Comparison of ENCODE assay signal across 17 cellular contexts in genomic region chr2:99261242-99261641, GRCh38. TPM values are rescaled to one million over a fixed set of nuclear protein-coding genes. Genes with fewer than 3 reads are reported as not detected.
DNase-seq lines count a peak whose midpoint lies in the region; ATAC-seq and TF ChIP-seq lines count a peak whose summit lies in the region.
"Had no signal": no experiment of that assay in that cellular context is flagged by ENCODE, and none has a peak within 500 bp of the region (broad histone marks: within the 10 kb centered on the region; RNA-seq: fewer than 3 reads in every experiment).

No MANE protein-coding gene starts in this region.

- H3K9ac ChIP-seq in mammary epithelial cell (ENCODE audit: insufficient read depth, low read length), result no peak overlapping the region
- H3K9ac ChIP-seq: BLaER1 treated with 17β-estradiol and CSF1 and Interleukin-3, amounts not matched to agents 10 nM and 100 nM had no signal

- CTCF ChIA-PET in mammary epithelial cell (lab: Charles Lee; ENCODE audit: low non-redundant PET) (no interaction called here), MCF 10A (lab: Yijun Ruan, JAX) (interaction anchor here (0.5 to 1.1 kb wide), 3 partner anchors 16 to 724 kb away, joined by 3 to 4 read pairs (median 3); no protein-coding TSS in a partner anchor)

- H3K27ac Mint-ChIP-seq in MCF 10A (ENCODE audit: low read depth, unreplicated experiment) (no peak overlapping the region), memory B cell (peak overlapping the region; percentile 5)
- H3K27ac Mint-ChIP-seq: CD4-positive, CD25-positive, alpha-beta regulatory T cell; HFFc6 had no signal

- no peaks in the 10 kb centered on the region for H3K27me3 Mint-ChIP-seq in MCF 10A (ENCODE audit: insufficient read depth, unreplicated experiment)
- H3K27me3 Mint-ChIP-seq in memory B cell, result no peaks in the 10 kb centered on the region
- H3K27me3 Mint-ChIP-seq: CD4-positive, CD25-positive, alpha-beta regulatory T cell had no signal

- BruUV-seq in mammary epithelial cell (replicated peaks; lab: Mats Ljungman, UMichigan) (no TSS peak), MCF 10A (replicated peaks; lab: Mats Ljungman, UMichigan) (no TSS peak)

- H3K79me2 ChIP-seq in mammary epithelial cell (ENCODE audit: insufficient read depth, low read length), result no peaks in the 10 kb centered on the region

- H3K4me3 Mint-ChIP-seq in MCF 10A (ENCODE audit: unreplicated experiment) (no peak overlapping the region), memory B cell (no peak overlapping the region)
- H3K4me3 Mint-ChIP-seq: CD4-positive, CD25-positive, alpha-beta regulatory T cell; HFFc6 had no signal

- dilution Hi-C loops in mammary epithelial cell (cut with HindIII; ENCODE audit: low sequenced_read_pairs), result no loop called here

- H3K4me2 ChIP-seq in mammary epithelial cell (ENCODE audit: insufficient read depth, low read depth, low read length), result no peak overlapping the region

- H3K27me3 ChIP-seq in mammary epithelial cell (ENCODE audit: insufficient read depth, low read length), result no peaks in the 10 kb centered on the region
- H3K27me3 ChIP-seq: BLaER1 treated with 17β-estradiol and CSF1 and Interleukin-3, amounts not matched to agents 10 nM and 100 nM had no signal

- DNase-seq in mammary epithelial cell (peak; percentile 35), MCF 10A (ENCODE audit: unreplicated experiment) (no peak), memory B cell (ENCODE audit: low spot score in 2 of 2) (no peak), glomerular visceral epithelial cell (ENCODE audit: extremely low spot score) (no peak), posterior vena cava (ENCODE audit: low spot score) (no peak)
- no peak for DNase-seq in stimulated activated CD4-positive, alpha-beta T cell treated with anti-CD3 and anti-CD28 coated beads, Interleukin-4, amount 100 ng/mL, for 24 hours
- DNase-seq: 8988T; AML-193; CD4-positive, CD25-positive, alpha-beta regulatory T cell; DMS53; GF-D8; HCEC 1CT; HFFc6 had no signal

- peak; percentile 64 for ATAC-seq in esophagus mucosa
- ATAC-seq in memory B cell (ENCODE audit: low read depth), result no peak

- intact Hi-C loops in mammary epithelial cell (cut with micrococcal nuclease) (no loop called here), MCF 10A (cut with micrococcal nuclease) (no loop called here), posterior vena cava (cut with DNase I) (no loop called here)

- H3K36me3 Mint-ChIP-seq in MCF 10A (ENCODE audit: insufficient read depth, unreplicated experiment) (no peaks in the 10 kb centered on the region), memory B cell (peaks cover 1% of the 10 kb centered on the region)

- no peaks in the 10 kb centered on the region for H3K36me3 ChIP-seq in mammary epithelial cell (ENCODE audit: insufficient read depth, low read length)

- no peak overlapping the region for H3K27ac ChIP-seq in mammary epithelial cell (ENCODE audit: insufficient read depth, low read depth, low read length)
- H3K27ac ChIP-seq: BLaER1 treated with 17β-estradiol and CSF1 and Interleukin-3, amounts not matched to agents 10 nM and 100 nM; HL-60 had no signal

- POLR2A ChIA-PET in MCF 10A (lab: Yijun Ruan, JAX), result no interaction called here

- in situ Hi-C loops in mammary epithelial cell (cut with MboI; ENCODE audit: low sequenced_read_pairs in 2 of 2), result no loop called here

- H3K4me1 Mint-ChIP-seq in MCF 10A (ENCODE audit: insufficient read depth, unreplicated experiment) (no peaks in the 10 kb centered on the region), memory B cell (no peaks in the 10 kb centered on the region)
- H3K4me1 Mint-ChIP-seq: CD4-positive, CD25-positive, alpha-beta regulatory T cell had no signal

- WGBS in mammary epithelial cell (ENCODE audit: low coverage, missing lambda C conversion rate), result 54% methylated on average over 4 of the region's 4 CpGs

- peaks cover 9% of the 10 kb centered on the region for H3K4me1 ChIP-seq in mammary epithelial cell (ENCODE audit: insufficient read depth, low read length)

- no peaks in the 10 kb centered on the region for H4K20me1 ChIP-seq in mammary epithelial cell (ENCODE audit: insufficient read depth, low read length)
- H4K20me1 ChIP-seq: BLaER1 treated with 17β-estradiol and CSF1 and Interleukin-3, amounts not matched to agents 10 nM and 100 nM had no signal

- H2AFZ ChIP-seq in mammary epithelial cell (ENCODE audit: low read depth, low read length), result no peak overlapping the region

- H3K9me3 Mint-ChIP-seq in MCF 10A (ENCODE audit: unreplicated experiment) (no peaks in the 10 kb centered on the region), memory B cell (no peaks in the 10 kb centered on the region)
- H3K9me3 Mint-ChIP-seq: CD4-positive, CD25-positive, alpha-beta regulatory T cell; HFFc6 had no signal

- H3K4me3 ChIP-seq in mammary epithelial cell (replicated peaks in 1 of 3; ENCODE audit: insufficient read depth in 1 of 3, low read depth in 2 of 3, low read length in 3 of 3), result no peak overlapping the region
- H3K4me3 ChIP-seq: BLaER1 treated with 17β-estradiol and CSF1 and Interleukin-3, amounts not matched to agents 10 nM and 100 nM had no signal

- H3K9me3 ChIP-seq in mammary epithelial cell (replicated peaks; ENCODE audit: insufficient read depth, low read length), result no peaks in the 10 kb centered on the region

- TF ChIP-seq CTCF in mammary epithelial cell (conservative IDR thresholded peaks at IDR 0.05 in 1 of 2, IDR thresholded peaks at IDR 0.05 in 1 of 2; ENCODE audit: extremely low read depth in 1 of 2, insufficient read depth in 1 of 2, low read depth in 1 of 2, low read length in 2 of 2) (no peak), MCF 10A (IDR thresholded peaks at IDR 0.05; ENCODE audit: unreplicated experiment) (no peak)

RNA-seq across cellular contexts. Expression of gene LYG2, which starts 5.8 kb away (rescaled TPM):
- not detected for total RNA-seq in mammary epithelial cell
- 0.48 TPM for polyA plus RNA-seq in mammary epithelial cell
- polyA minus RNA-seq in mammary epithelial cell, result not detected
- total RNA-seq in MCF 10A (2022), result not detected in 2 replicates
- not detected for total RNA-seq in esophagus mucosa
- total RNA-seq in posterior vena cava, result not detected
- total RNA-seq: CD4-positive, CD25-positive, alpha-beta regulatory T cell; H4; HFFc6 had no signal
- polyA plus RNA-seq: CD4-positive, CD25-positive, alpha-beta regulatory T cell had no signal

RNA-seq across cellular contexts. Expression of gene LYG1, which starts 39.8 kb away (rescaled TPM):
- under 1 TPM in 1 of 2 donors, not detected in 1; 0.31 TPM for total RNA-seq in mammary epithelial cell
- 0.51 TPM for polyA plus RNA-seq in mammary epithelial cell
- polyA minus RNA-seq in mammary epithelial cell, result not detected
- total RNA-seq in MCF 10A (2022), result 0.42 and 1.2 TPM in 2 replicates
- 0.20 TPM for total RNA-seq in esophagus mucosa
- under 1 TPM; 0.97 to 1.00 TPM for total RNA-seq in posterior vena cava
